28 cellular contexts compared by ENCODE assay signal in genomic region chr12:9271875-9272274, GRCh38.
"Had no signal": no experiment of that assay in that cellular context is flagged by ENCODE, and none has a peak within 500 bp of the region (broad histone marks: within the 10 kb centered on the region; RNA-seq: fewer than 3 reads in every experiment).

No MANE protein-coding gene starts in this region.

- H3K4me3 ChIP-seq: heart right ventricle, hepatocyte, left lung, lung, neural progenitor cell, ovary, right atrium auricular region, right lobe of liver, stomach, testis, thyroid gland, transverse colon, upper lobe of left lung had no signal

- H3K4me1 Mint-ChIP-seq: naive B cell, natural killer cell had no signal

- H3K9ac ChIP-seq: neural progenitor cell had no signal

- H3K36me3 Mint-ChIP-seq: mesothelial cell of epicardium; naive B cell; natural killer cell; neural progenitor cell; stimulated activated naive B cell treated with anti-CD40 and anti-IgM and Interleukin-4, amounts not matched to agents 10 μg/mL and 1 μg/mL and 100 μg/mL, for 72 hours had no signal

- H3K79me2 ChIP-seq: hepatocyte had no signal

- H2AFZ ChIP-seq: hepatocyte, neural progenitor cell had no signal

- H3K27ac ChIP-seq: heart right ventricle, hepatocyte, left lung, neural progenitor cell, ovary, right lobe of liver, stomach, testis, thyroid gland, transverse colon, upper lobe of left lung had no signal

- H3K4me2 ChIP-seq: hepatocyte, neural progenitor cell had no signal

- H3K27me3 ChIP-seq: heart right ventricle, hepatocyte, left lung, neural progenitor cell, ovary, right atrium auricular region, right lobe of liver, stomach, testis, thyroid gland, transverse colon, upper lobe of left lung had no signal

- H3K9me3 Mint-ChIP-seq: mesothelial cell of epicardium; naive B cell; natural killer cell; nephron progenitor cell; neural progenitor cell; stimulated activated naive B cell treated with anti-CD40 and anti-IgM and Interleukin-4, amounts not matched to agents 10 μg/mL and 1 μg/mL and 100 μg/mL, for 72 hours had no signal

- H3K27ac Mint-ChIP-seq: mesothelial cell of epicardium; naive B cell; natural killer cell; nephron progenitor cell; neural progenitor cell; progenitor cell of endocrine pancreas; stimulated activated naive B cell treated with anti-CD40 and anti-IgM and Interleukin-4, amounts not matched to agents 10 μg/mL and 1 μg/mL and 100 μg/mL, for 72 hours had no signal

- H3K4me1 ChIP-seq: heart right ventricle, left lung, neural progenitor cell, right lobe of liver, stomach, testis, thyroid gland, transverse colon, upper lobe of left lung had no signal

- H3K9me3 ChIP-seq: heart right ventricle, left lung, ovary, right atrium auricular region, right lobe of liver, stomach, testis, thyroid gland, transverse colon, upper lobe of left lung had no signal

- DNase-seq: heart right ventricle; islet precursor cell; kidney glomerular epithelial cell; left colon; left lung; mesendoderm; naive B cell; natural killer cell; nephron progenitor cell; ovary; right lobe of liver; stimulated activated CD4-positive, alpha-beta T cell treated with anti-CD3 and anti-CD28 coated beads, Interleukin-12 subunit alpha, Interleukin-12 subunit beta, amount 100 ng/mL, for 4 hours; stimulated activated CD4-positive, alpha-beta T cell treated with anti-CD3 and anti-CD28 coated beads, Interleukin-15, amount 100 ng/mL, for 24 hours; stimulated activated CD4-positive, alpha-beta T cell treated with anti-CD3 and anti-CD28 coated beads, Interleukin-2, amount 100 ng/mL, for 24 hours; stimulated activated CD4-positive, alpha-beta T cell treated with anti-CD3 and anti-CD28 coated beads, Interleukin-4, amount 100 ng/mL, for 1 hour; stimulated activated naive B cell treated with anti-CD40 and anti-IgM and Interleukin-4, amounts not matched to agents 10 μg/mL and 1 μg/mL and 100 μg/mL, for 72 hours; stimulated activated naive CD8-positive, alpha-beta T cell treated with anti-CD3 and anti-CD28 coated beads, Interleukin-15, Interleukin-2, amounts not matched to agents 100 U/mL and 50 U/mL, for 24 hours; stomach; testis; thyroid gland; transverse colon; upper lobe of left lung had no signal

- H3K4me3 Mint-ChIP-seq: mesothelial cell of epicardium; naive B cell; natural killer cell; nephron progenitor cell; neural progenitor cell; stimulated activated naive B cell treated with anti-CD40 and anti-IgM and Interleukin-4, amounts not matched to agents 10 μg/mL and 1 μg/mL and 100 μg/mL, for 72 hours had no signal

- H3K36me3 ChIP-seq: heart right ventricle, left lung, neural progenitor cell, ovary, right atrium auricular region, right lobe of liver, stomach, thyroid gland, transverse colon, upper lobe of left lung had no signal
